In the genomic region with DNA sequence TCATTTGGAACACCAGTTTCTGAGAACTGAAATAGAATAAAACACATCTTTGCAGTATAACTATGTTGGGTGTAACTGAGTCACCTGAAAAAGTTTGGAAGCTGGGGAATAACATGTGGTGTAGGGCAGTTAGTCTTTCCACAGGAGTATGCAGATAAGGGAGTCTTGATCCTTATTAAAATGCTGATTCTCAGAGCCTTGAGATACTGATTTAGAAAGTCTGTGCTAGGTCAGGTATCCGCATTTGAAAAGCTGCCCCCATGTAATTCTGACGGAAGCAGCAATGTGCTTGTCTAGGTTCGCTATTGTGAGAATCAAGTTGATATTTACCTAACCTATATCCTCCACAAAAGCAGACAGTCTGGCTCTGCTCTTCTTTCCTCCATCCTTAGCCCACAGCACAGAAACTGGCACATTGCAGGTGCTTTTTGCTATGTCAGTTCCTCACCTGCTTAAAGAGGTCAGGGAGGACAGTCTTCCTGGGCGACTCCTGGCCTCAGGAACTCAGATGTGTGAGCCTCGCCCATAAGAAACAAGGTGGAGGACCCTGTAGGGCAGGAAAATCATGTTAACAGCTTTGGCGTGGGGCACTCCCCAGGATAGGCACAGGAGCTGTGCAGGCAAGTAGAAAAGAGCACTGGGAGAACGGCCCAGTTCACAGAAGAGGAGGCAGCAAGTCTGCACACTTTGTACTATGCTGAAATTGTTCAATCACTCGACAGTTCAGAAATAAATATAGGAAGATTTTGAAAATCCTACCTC, we compare ENCODE assay signal across 29 cellular contexts. TPM values are rescaled to one million over a fixed set of nuclear protein-coding genes. Genes with fewer than 3 reads are reported as not detected.
"Had no signal": no experiment of that assay in that cellular context is flagged by ENCODE, and none has a peak within 500 bp of the region (broad histone marks: within the 10 kb centered on the region; RNA-seq: fewer than 3 reads in every experiment).

No MANE protein-coding gene starts in this region.

- H3K4me3 Mint-ChIP-seq: activated CD4-positive, alpha-beta memory T cell treated with anti-CD3 and anti-CD28 coated beads for 36 hours; activated CD4-positive, alpha-beta T cell treated with anti-CD3 and anti-CD28 coated beads for 36 hours; activated naive CD4-positive, alpha-beta T cell treated with anti-CD3 and anti-CD28 coated beads for 36 hours; activated T-cell treated with anti-CD3 and anti-CD28 coated beads, Interleukin-2, amount 50 U/mL, for 4 hours; activated T-helper 1 cell treated with anti-CD3 and anti-CD28 coated beads, Interleukin-12 subunit alpha, Interleukin-12 subunit beta, Interleukin-2, Interleukin-4 antibody, amounts not matched to agents 30 ng/mL and 10 ng/mL and 1 ng/mL, durations not matched to agents 14 hours and 24 hours and 36 hours had no signal

- H3K4me1 Mint-ChIP-seq: activated CD4-positive, alpha-beta T cell treated with anti-CD3 and anti-CD28 coated beads for 36 hours had no signal

- H3K27me3 ChIP-seq: adrenal gland, body of pancreas, breast epithelium had no signal

- H3K4me2 ChIP-seq: PC-9 had no signal

- FAIRE-seq: astrocyte had no signal

- H3K9me3 Mint-ChIP-seq: activated CD4-positive, alpha-beta memory T cell treated with anti-CD3 and anti-CD28 coated beads for 36 hours; activated naive CD4-positive, alpha-beta T cell treated with anti-CD3 and anti-CD28 coated beads for 36 hours; activated naive CD4-positive, alpha-beta T cell treated with anti-CD3 and anti-CD28 coated beads, Interleukin-2, amount 50 U/mL, for 72 hours; activated T-cell treated with anti-CD3 and anti-CD28 coated beads, Interleukin-2, amount 50 U/mL, for 4 hours; activated T-helper 1 cell treated with anti-CD3 and anti-CD28 coated beads, Interleukin-12 subunit alpha, Interleukin-12 subunit beta, Interleukin-2, Interleukin-4 antibody, amounts not matched to agents 30 ng/mL and 10 ng/mL and 1 ng/mL, durations not matched to agents 14 hours and 24 hours and 36 hours had no signal

- H3K4me3 ChIP-seq: adrenal gland, body of pancreas, breast epithelium, MG63, PC-9 had no signal

- ATAC-seq: activated CD4-positive, alpha-beta T cell treated with anti-CD3 and anti-CD28 coated beads for 36 hours; activated CD4-positive, CD25-positive, alpha-beta regulatory T cell treated with anti-CD3 and anti-CD28 coated beads, Interleukin-2, amount 50 U/mL, for 24 hours; activated naive CD4-positive, alpha-beta T cell treated with anti-CD3 and anti-CD28 coated beads, Interleukin-2, amount 50 U/mL, for 72 hours; activated T-cell treated with anti-CD3 and anti-CD28 coated beads, Interleukin-2, amount 50 U/mL, for 4 hours had no signal

- H3K36me3 Mint-ChIP-seq: activated CD4-positive, alpha-beta memory T cell treated with anti-CD3 and anti-CD28 coated beads for 36 hours; activated naive CD4-positive, alpha-beta T cell treated with anti-CD3 and anti-CD28 coated beads, Interleukin-2, amount 50 U/mL, for 72 hours had no signal

- H3K36me3 ChIP-seq: adrenal gland, breast epithelium, MG63 had no signal

- H2AFZ ChIP-seq: PC-9 had no signal

- H3K27ac Mint-ChIP-seq: activated CD4-positive, alpha-beta memory T cell treated with anti-CD3 and anti-CD28 coated beads for 36 hours; activated CD4-positive, alpha-beta T cell treated with anti-CD3 and anti-CD28 coated beads for 36 hours; activated naive CD4-positive, alpha-beta T cell treated with anti-CD3 and anti-CD28 coated beads for 36 hours; activated naive CD4-positive, alpha-beta T cell treated with anti-CD3 and anti-CD28 coated beads, Interleukin-2, amount 50 U/mL, for 72 hours; activated T-helper 1 cell treated with anti-CD3 and anti-CD28 coated beads, Interleukin-12 subunit alpha, Interleukin-12 subunit beta, Interleukin-2, Interleukin-4 antibody, amounts not matched to agents 30 ng/mL and 10 ng/mL and 1 ng/mL, durations not matched to agents 14 hours and 24 hours and 36 hours had no signal

- H3K4me1 ChIP-seq: adrenal gland, body of pancreas, breast epithelium had no signal

- H3K9me3 ChIP-seq: adrenal gland, body of pancreas, breast epithelium, MG63 had no signal

- DNase-seq: activated CD4-positive, alpha-beta memory T cell treated with anti-CD3 and anti-CD28 coated beads for 36 hours; activated CD4-positive, alpha-beta T cell treated with anti-CD3 and anti-CD28 coated beads for 36 hours; activated CD4-positive, alpha-beta T cell treated with anti-CD3 and anti-CD28 coated beads, Interleukin-2, amount 50 U/mL, for 1 hour; activated CD8-positive, alpha-beta memory T cell treated with anti-CD3 and anti-CD28 coated beads, Interleukin-2, amount 50 U/mL, for 4 hours; activated gamma-delta T cell treated with Interleukin-2 at 50 U/mL for 16 hours; activated naive CD4-positive, alpha-beta T cell treated with anti-CD3 and anti-CD28 coated beads for 36 hours; activated T-cell treated with anti-CD3 and anti-CD28 coated beads for 4 hours; activated T-cell treated with anti-CD3 and anti-CD28 coated beads, Interleukin-2, amount 50 U/mL, for 4 hours; adrenal gland; Karpas-422; KBM-7; MG63; NCI-H1048; NCI-H1105 treated with DMSO at 0.1 percent for 48 hours; NCI-H1436; NCI-H1694 treated with DMSO at 0.1 percent for 48 hours; NCI-H2029; NCI-H345; NCI-H524 treated with DMSO at 0.1 percent for 48 hours; NK-92 treated with Interleukin-12 subunit alpha and Interleukin-12 subunit beta, amount 100 ng/mL, for 24 hours; PC-9; Right ventricle myocardium superior; T1000 had no signal

- H3K27ac ChIP-seq: adrenal gland, body of pancreas, breast epithelium, PC-9 had no signal

RNA-seq across cellular contexts. Expression of a gene that starts 31.8 kb away (rescaled TPM):
- total RNA-seq: activated T-helper 1 cell treated with anti-CD3 and anti-CD28 coated beads, Interleukin-12 subunit alpha, Interleukin-12 subunit beta, Interleukin-2, Interleukin-4 antibody, amounts not matched to agents 30 ng/mL and 10 ng/mL and 1 ng/mL, durations not matched to agents 14 hours and 24 hours and 36 hours had no signal
